19 cellular contexts compared by ENCODE assay signal in genomic region chr14:67251573-67252226, GRCh38. TPM values are rescaled to one million over a fixed set of nuclear protein-coding genes. Genes with fewer than 3 reads are reported as not detected.
A peak's percentile ranks its signal among the peaks of the same experiment; 100 is the strongest.
DNase-seq lines count a peak whose midpoint lies in the region; ATAC-seq and TF ChIP-seq lines count a peak whose summit lies in the region.
"Had no signal": no experiment of that assay in that cellular context is flagged by ENCODE, and none has a peak within 500 bp of the region (broad histone marks: within the 10 kb centered on the region; RNA-seq: fewer than 3 reads in every experiment).

No MANE protein-coding gene starts in this region.

- CTCF ChIA-PET in Panc1 (lab: Charles Lee): interaction anchor here (0.6 kb wide), 1 partner anchor 13 kb away, joined by 4 read pairs; no protein-coding TSS in a partner anchor

- H3K4me1 ChIP-seq in Panc1 (ENCODE audit: control insufficient read depth, insufficient read depth, low read length) (peaks cover 78% of the 10 kb centered on the region), prostate gland (replicated peaks) (peaks cover 5% of the 10 kb centered on the region)

- BruUV-seq in Panc1 (replicated peaks; lab: Mats Ljungman, UMichigan): no TSS peak

- H3K9me3 Mint-ChIP-seq in progenitor cell of endocrine pancreas (ENCODE audit: low read depth): no peaks in the 10 kb centered on the region
- H3K9me3 Mint-ChIP-seq: activated CD4-positive, alpha-beta T cell treated with anti-CD3 and anti-CD28 coated beads, Interleukin-2, amount 10 ng/mL, durations not matched to agents 7 days and 5 days; CD8-positive, alpha-beta memory T cell; naive B cell had no signal

- H3K4me3 ChIP-seq in Panc1 (ENCODE audit: low read depth in 2 of 2, low read length in 2 of 2) (no peak overlapping the region), cardiac fibroblast (replicated peaks in 1 of 2; ENCODE audit: low read depth in 2 of 2, low read length in 2 of 2) (no peak overlapping the region), prostate gland (no peak overlapping the region)
- H3K4me3 ChIP-seq: ovary, tibial nerve had no signal

- H3K27ac Mint-ChIP-seq in progenitor cell of endocrine pancreas: peak overlapping the region; percentile 45
- H3K27ac Mint-ChIP-seq: activated CD4-positive, alpha-beta T cell treated with anti-CD3 and anti-CD28 coated beads, Interleukin-2, amount 10 ng/mL, durations not matched to agents 7 days and 5 days had no signal

- intact Hi-C loops in Panc1 (cut with micrococcal nuclease; ENCODE audit: unreplicated experiment): no loop called here
- intact Hi-C loops in Right ventricle myocardium inferior (cut with DNase I): no loop called here
- intact Hi-C loops in prostate gland (cut with DNase I): no loop called here

- WGBS in prostate gland: 91% methylated on average over 2 of the region's 2 CpGs

- H3K9me3 ChIP-seq in Panc1 (ENCODE audit: control insufficient read depth, insufficient read depth, low read depth, low read length) (no peaks in the 10 kb centered on the region), prostate gland (no peaks in the 10 kb centered on the region)
- H3K9me3 ChIP-seq: ovary, tibial nerve had no signal

- peaks cover 8% of the 10 kb centered on the region for H3K4me1 Mint-ChIP-seq in progenitor cell of endocrine pancreas (ENCODE audit: low read depth)

- H3K27ac ChIP-seq in Panc1 (ENCODE audit: low read length) (peak overlapping the region; percentile 91), prostate gland (no peak overlapping the region)
- H3K27ac ChIP-seq: ovary had no signal

- H3K4me3 Mint-ChIP-seq in progenitor cell of endocrine pancreas (ENCODE audit: low read depth): no peak overlapping the region
- H3K4me3 Mint-ChIP-seq: activated CD4-positive, alpha-beta T cell treated with anti-CD3 and anti-CD28 coated beads, Interleukin-2, amount 10 ng/mL, durations not matched to agents 7 days and 5 days; CD8-positive, alpha-beta memory T cell had no signal

- H3K36me3 ChIP-seq in Panc1 (ENCODE audit: control insufficient read depth, insufficient read depth, low read length): no peaks in the 10 kb centered on the region; the same call in 1 of the 2 replicates
- H3K36me3 ChIP-seq in prostate gland: no peaks in the 10 kb centered on the region
- H3K36me3 ChIP-seq: ovary, tibial nerve had no signal

- no peaks in the 10 kb centered on the region for H3K27me3 ChIP-seq in Panc1 (ENCODE audit: control insufficient read depth, insufficient read depth, low read length)
- no peaks in the 10 kb centered on the region for H3K27me3 ChIP-seq in prostate gland (replicated peaks; ENCODE audit: insufficient read depth)
- H3K27me3 ChIP-seq: ovary, tibial nerve had no signal

- TF ChIP-seq POLR2A in prostate gland (IDR thresholded peaks at IDR 0.05): no peak

- ATAC-seq in Panc1 (peak; percentile 79), Right ventricle myocardium inferior (no peak)

- H3K27me3 Mint-ChIP-seq in progenitor cell of endocrine pancreas: no peaks in the 10 kb centered on the region
- H3K27me3 Mint-ChIP-seq: activated CD4-positive, alpha-beta T cell treated with anti-CD3 and anti-CD28 coated beads, Interleukin-2, amount 10 ng/mL, durations not matched to agents 7 days and 5 days; CD8-positive, alpha-beta memory T cell; naive B cell had no signal

- POLR2A ChIA-PET in Panc1 (lab: Charles Lee): interaction anchor here (0.7 kb wide), 2 partner anchors 17 to 1052 kb away, joined by 3 read pairs; no protein-coding TSS in a partner anchor

- DNase-seq in H4 (ENCODE audit: low spot score) (peak; percentile 35), Panc1 (ENCODE audit: low read depth, low spot score) (no peak), cardiac fibroblast (ENCODE audit: low read depth in 2 of 2) (peak; percentile 24 to 70), progenitor cell of endocrine pancreas (ENCODE audit: low spot score, unreplicated experiment) (no peak), HuH-7.5 (ENCODE audit: low spot score) (no peak), NCI-H1436 (lab: John Stamatoyannopoulos, UW) (no peak), Right ventricle myocardium inferior (ENCODE audit: missing footprints) (no peak), prostate gland (ENCODE audit: low spot score) (no peak)
- DNase-seq: activated CD4-positive, alpha-beta T cell treated with anti-CD3 and anti-CD28 coated beads, Interleukin-2, amount 10 ng/mL, durations not matched to agents 7 days and 5 days; activated CD8-positive, alpha-beta memory T cell treated with anti-CD3 and anti-CD28 coated beads, Interleukin-2, amount 50 U/mL, for 48 hours; activated naive CD4-positive, alpha-beta T cell; CD8-positive, alpha-beta memory T cell; hippocampal formation; naive B cell; NCI-H774; ovary; stimulated activated CD4-positive, alpha-beta T cell treated with anti-CD3 and anti-CD28 coated beads, Interleukin-2, amount 100 ng/mL, for 24 hours; stimulated activated naive CD4-positive, alpha-beta T cell treated with Interleukin-2 at 50 U/mL for 16 hours had no signal

- H3K36me3 Mint-ChIP-seq in progenitor cell of endocrine pancreas (ENCODE audit: insufficient read depth): peaks cover 1% of the 10 kb centered on the region
- H3K36me3 Mint-ChIP-seq: naive B cell had no signal

- no peak for TF ChIP-seq CTCF in Panc1 (IDR thresholded peaks at IDR 0.05)
- no peak for TF ChIP-seq CTCF in cardiac fibroblast (IDR thresholded peaks at IDR 0.05; ENCODE audit: low read depth, low read length)
- TF ChIP-seq CTCF in progenitor cell of endocrine pancreas (IDR thresholded peaks at IDR 0.05; ENCODE audit: unreplicated experiment): no peak
- no peak for TF ChIP-seq CTCF in prostate gland (IDR thresholded peaks at IDR 0.05)

- in situ Hi-C loops in Panc1 (cut with HindIII; ENCODE audit: low pct_unique_long_range_greater_than_20kb, low sequenced_read_pairs): no loop called here

RNA-seq across cellular contexts. Expression of gene PALS1, which starts 10.5 kb away (rescaled TPM):
- total RNA-seq in H4 (2014; rRNA removed; shearing (Covaris generic)): 20.4 and 24.2 TPM in 2 replicates
- total RNA-seq in Panc1 (2021; ENCODE audit: unreplicated experiment) (52.6 TPM), progenitor cell of endocrine pancreas (30.1 and 33.1 TPM in 2 replicates), Right ventricle myocardium inferior (14.7 TPM), prostate gland (10 to 100 TPM; 22.3 to 36.5 TPM)
- polyA plus RNA-seq in Panc1 (2012; ENCODE audit: insufficient read length): 23.0 TPM

Comparison
In these comparisons a context has a peak if more than half of its experiments do, and no peak if none do; other contexts are left out.
1. DNase-seq: peak in H4 (single experiment) and cardiac fibroblast (2 of 2); none in Panc1 (single experiment), progenitor cell of endocrine pancreas (single experiment), HuH-7.5 (single experiment), NCI-H1436 (single experiment), Right ventricle myocardium inferior (single experiment) and prostate gland (single experiment).